Comparison of ENCODE assay signal across 11 cellular contexts in genomic region chr2:158600155-158600802, GRCh38.
A peak's percentile ranks its signal among the peaks of the same experiment; 100 is the strongest.
DNase-seq lines count a peak whose midpoint lies in the region; ATAC-seq and TF ChIP-seq lines count a peak whose summit lies in the region.
"Had no signal": no experiment of that assay in that cellular context is flagged by ENCODE, and none has a peak within 500 bp of the region (broad histone marks: within the 10 kb centered on the region; RNA-seq: fewer than 3 reads in every experiment).

No MANE protein-coding gene starts in this region.

- H4K20me1 ChIP-seq in Karpas-422 (ENCODE audit: insufficient read depth, low read depth, low read length): no peaks in the 10 kb centered on the region

- POLR2A ChIA-PET in naive thymus-derived CD8-positive, alpha-beta T cell (lab: Charles Lee): no interaction called here

- peak; percentile 31 for DNase-seq in G401 (ENCODE audit: low spot score)
- peak; percentile 95 for DNase-seq in pulmonary artery endothelial cell (ENCODE audit: low read depth, low spot score)
- no peak for DNase-seq in retina
- DNase-seq in Karpas-422: no peak
- DNase-seq in naive thymus-derived CD8-positive, alpha-beta T cell: no peak
- DNase-seq: activated CD4-positive, alpha-beta T cell treated with anti-CD3 and anti-CD28 coated beads, Interleukin-2, amount 50 U/mL, for 1 hour; effector CD8-positive, alpha-beta T cell; NCI-H2227 treated with DMSO at 0.1 percent for 48 hours had no signal

- H3K4me1 ChIP-seq in gastroesophageal sphincter (peaks cover 0 to 21% (median 4%) of the 10 kb centered on the region in 3 donors), Karpas-422 (ENCODE audit: low read length) (no peaks in the 10 kb centered on the region)

- no peaks in the 10 kb centered on the region for H3K27me3 Mint-ChIP-seq in naive thymus-derived CD8-positive, alpha-beta T cell

- H2AFZ ChIP-seq in Karpas-422 (ENCODE audit: low read length): no peak overlapping the region

- H3K36me3 Mint-ChIP-seq in naive thymus-derived CD8-positive, alpha-beta T cell: peaks cover 0 to 6% (median 0%) of the 10 kb centered on the region in 3 donors

- H3K9me2 ChIP-seq in Karpas-422 (replicated peaks; ENCODE audit: insufficient read depth, low read length): no peaks in the 10 kb centered on the region

- TF ChIP-seq CTCF in gastroesophageal sphincter (IDR thresholded peaks at IDR 0.05): no peak

- TF ChIP-seq EP300 in gastroesophageal sphincter (IDR thresholded peaks at IDR 0.05): no peak

- no peak overlapping the region for H3K9ac ChIP-seq in Karpas-422 (ENCODE audit: low read length)

- H3K27ac ChIP-seq in gastroesophageal sphincter (peak overlapping the region in 1 of 4 donors; percentile 38), Karpas-422 (ENCODE audit: low read length) (no peak overlapping the region)

- no peaks in the 10 kb centered on the region for H3K4me1 Mint-ChIP-seq in naive thymus-derived CD8-positive, alpha-beta T cell

- ATAC-seq in SK-N-SH treated with all-trans-retinoic acid at 6 μM for 48 hours (peak; percentile 94), gastroesophageal sphincter (peak; percentile 69), GM19397 (IDR thresholded peaks at IDR 0.05; ENCODE audit: unreplicated experiment) (no peak)
- ATAC-seq in naive thymus-derived CD8-positive, alpha-beta T cell: no peak

- no peak overlapping the region for H3K27ac Mint-ChIP-seq in naive thymus-derived CD8-positive, alpha-beta T cell

- H3K36me3 ChIP-seq in gastroesophageal sphincter: no peaks in the 10 kb centered on the region
- no peaks in the 10 kb centered on the region for H3K36me3 ChIP-seq in Karpas-422 (ENCODE audit: insufficient read depth, low read length)

- H3K4me3 ChIP-seq in gastroesophageal sphincter: no peak overlapping the region
- no peak overlapping the region for H3K4me3 ChIP-seq in Karpas-422 (ENCODE audit: low read length)

- no peak overlapping the region for H3K4me2 ChIP-seq in Karpas-422 (ENCODE audit: low read depth, low read length, poor library complexity, severe bottlenecking)

- no peaks in the 10 kb centered on the region for H3K9me3 ChIP-seq in gastroesophageal sphincter
- no peaks in the 10 kb centered on the region for H3K9me3 ChIP-seq in Karpas-422 (ENCODE audit: low read length)

- WGBS in gastroesophageal sphincter (ENCODE audit: low coverage in 1 of 2), 2 donors: 3 to 11% methylated on average over 3 of the region's 3 CpGs

- H3K4me3 Mint-ChIP-seq in naive thymus-derived CD8-positive, alpha-beta T cell: no peak overlapping the region

- no peaks in the 10 kb centered on the region for H3K9me3 Mint-ChIP-seq in naive thymus-derived CD8-positive, alpha-beta T cell

- in situ Hi-C loops in G401 (cut with HindIII; ENCODE audit: low sequenced_read_pairs): no loop called here

- TF ChIP-seq POLR2A in gastroesophageal sphincter (IDR thresholded peaks at IDR 0.05): no peak

- H3K27me3 ChIP-seq in gastroesophageal sphincter: no peaks in the 10 kb centered on the region
- no peaks in the 10 kb centered on the region for H3K27me3 ChIP-seq in Karpas-422 (ENCODE audit: low read length)

- no peaks in the 10 kb centered on the region for H3K79me2 ChIP-seq in Karpas-422 (ENCODE audit: low read length)

TF ChIP-seq in SK-N-SH treated with all-trans-retinoic acid at 6 μM for 48 hours, 23 proteins besides CTCF, POLR2A, EP300 and RAD21:
- 0 out of 2 replicates have a peak, but pooled peaks have one; percentile 38 for TF ChIP-seq POU6F1 (CRISPR knock-in tag; IDR thresholded peaks at IDR 0.05; ENCODE audit: borderline replicate concordance, low read depth)
- TF ChIP-seq ARNTL (CRISPR knock-in tag; IDR thresholded peaks at IDR 0.05; ENCODE audit: borderline replicate concordance, low read depth): no peak
- TF ChIP-seq ZC3H10 (CRISPR knock-in tag; IDR thresholded peaks at IDR 0.05): no peak
- TF ChIP-seq CREB5 (CRISPR knock-in tag; IDR thresholded peaks at IDR 0.05; ENCODE audit: low read depth): peak; percentile 56; the same call in 1 of the 2 replicates
- peak; percentile 90 for TF ChIP-seq ISL1 (CRISPR knock-in tag; IDR thresholded peaks at IDR 0.05)
- no peak for TF ChIP-seq CSRNP3 (CRISPR knock-in tag; IDR thresholded peaks at IDR 0.05)
- no peak for TF ChIP-seq ZNF70 (CRISPR knock-in tag; IDR thresholded peaks at IDR 0.05)

Comparison
In these comparisons a context has a peak if more than half of its experiments do, and no peak if none do; other contexts are left out.
1. DNase-seq: peak in G401 (single experiment) and pulmonary artery endothelial cell (single experiment); none in retina (single experiment), Karpas-422 (single experiment) and naive thymus-derived CD8-positive, alpha-beta T cell (0 of 10).
2. ATAC-seq: peak in SK-N-SH treated with all-trans-retinoic acid at 6 μM for 48 hours (single experiment) and gastroesophageal sphincter (single experiment); none in GM19397 (single experiment) and naive thymus-derived CD8-positive, alpha-beta T cell (0 of 2).